In genomic region chr4:74621616-74622015, GRCh38 we compare ENCODE assay signal across 23 cellular contexts.
"Had no signal": no experiment of that assay in that cellular context is flagged by ENCODE, and none has a peak within 500 bp of the region (broad histone marks: within the 10 kb centered on the region; RNA-seq: fewer than 3 reads in every experiment).

No MANE protein-coding gene starts in this region.

- DNase-seq: activated B cell treated with CpG ODN at 0.5 μM for 24 hours; activated CD4-positive, alpha-beta T cell treated with anti-CD3 and anti-CD28 coated beads for 1 hour; activated CD4-positive, alpha-beta T cell treated with anti-CD3 and anti-CD28 coated beads, Interleukin-2, amount 10 ng/mL, durations not matched to agents 24 days and 14 days; activated CD4-positive, alpha-beta T cell treated with anti-CD3 and anti-CD28 coated beads, Interleukin-2, amount 50 U/mL, for 48 hours; activated effector memory CD4-positive, alpha-beta T cell treated with anti-CD3 and anti-CD28 coated beads, Interleukin-2, amount 50 U/mL, for 16 hours; activated naive CD4-positive, alpha-beta T cell treated with Interleukin-2 at 50 U/mL for 16 hours; activated T-cell treated with anti-CD3 and anti-CD28 coated beads, Interleukin-2, amount 50 U/mL, for 4 hours; amygdala; caudate nucleus; Kasumi-1; KBM-7; NCI-H1048; NCI-H1417; NCI-H1930; NCI-H2107; NCI-H2171 treated with DMSO at 0.1 percent for 48 hours; NCI-H510A treated with DMSO at 0.1 percent for 48 hours; NCI-H69; SHP77 treated with DMSO at 0.1 percent for 48 hours; T-helper 17 cell; T1000 had no signal

- H3K36me3 Mint-ChIP-seq: activated naive CD4-positive, alpha-beta T cell treated with anti-CD3 and anti-CD28 coated beads, Interleukin-2, amount 50 U/mL, for 72 hours had no signal

- H3K9me3 Mint-ChIP-seq: activated B cell treated with CpG ODN at 0.5 μM for 24 hours; activated CD4-positive, alpha-beta T cell treated with anti-CD3 and anti-CD28 coated beads, Interleukin-2, amount 10 ng/mL, durations not matched to agents 24 days and 14 days; activated T-cell treated with anti-CD3 and anti-CD28 coated beads, Interleukin-2, amount 50 U/mL, for 4 hours had no signal

- ATAC-seq: activated naive CD4-positive, alpha-beta T cell treated with anti-CD3 and anti-CD28 coated beads, Interleukin-2, amount 50 U/mL, for 72 hours; activated T-cell treated with anti-CD3 and anti-CD28 coated beads, Interleukin-2, amount 50 U/mL, for 4 hours; T-helper 17 cell had no signal

- H3K27ac Mint-ChIP-seq: activated B cell treated with CpG ODN at 0.5 μM for 24 hours; activated CD4-positive, alpha-beta T cell treated with anti-CD3 and anti-CD28 coated beads, Interleukin-2, amount 10 ng/mL, durations not matched to agents 24 days and 14 days; activated naive CD4-positive, alpha-beta T cell treated with anti-CD3 and anti-CD28 coated beads, Interleukin-2, amount 50 U/mL, for 72 hours; T-helper 17 cell had no signal

- H3K4me1 Mint-ChIP-seq: activated B cell treated with CpG ODN at 0.5 μM for 24 hours had no signal

- H3K4me3 Mint-ChIP-seq: activated B cell treated with CpG ODN at 0.5 μM for 24 hours; activated CD4-positive, alpha-beta T cell treated with anti-CD3 and anti-CD28 coated beads, Interleukin-2, amount 10 ng/mL, durations not matched to agents 24 days and 14 days; activated T-cell treated with anti-CD3 and anti-CD28 coated beads, Interleukin-2, amount 50 U/mL, for 4 hours; T-helper 17 cell had no signal

- FAIRE-seq: TTC549 had no signal
